In the genomic region with DNA sequence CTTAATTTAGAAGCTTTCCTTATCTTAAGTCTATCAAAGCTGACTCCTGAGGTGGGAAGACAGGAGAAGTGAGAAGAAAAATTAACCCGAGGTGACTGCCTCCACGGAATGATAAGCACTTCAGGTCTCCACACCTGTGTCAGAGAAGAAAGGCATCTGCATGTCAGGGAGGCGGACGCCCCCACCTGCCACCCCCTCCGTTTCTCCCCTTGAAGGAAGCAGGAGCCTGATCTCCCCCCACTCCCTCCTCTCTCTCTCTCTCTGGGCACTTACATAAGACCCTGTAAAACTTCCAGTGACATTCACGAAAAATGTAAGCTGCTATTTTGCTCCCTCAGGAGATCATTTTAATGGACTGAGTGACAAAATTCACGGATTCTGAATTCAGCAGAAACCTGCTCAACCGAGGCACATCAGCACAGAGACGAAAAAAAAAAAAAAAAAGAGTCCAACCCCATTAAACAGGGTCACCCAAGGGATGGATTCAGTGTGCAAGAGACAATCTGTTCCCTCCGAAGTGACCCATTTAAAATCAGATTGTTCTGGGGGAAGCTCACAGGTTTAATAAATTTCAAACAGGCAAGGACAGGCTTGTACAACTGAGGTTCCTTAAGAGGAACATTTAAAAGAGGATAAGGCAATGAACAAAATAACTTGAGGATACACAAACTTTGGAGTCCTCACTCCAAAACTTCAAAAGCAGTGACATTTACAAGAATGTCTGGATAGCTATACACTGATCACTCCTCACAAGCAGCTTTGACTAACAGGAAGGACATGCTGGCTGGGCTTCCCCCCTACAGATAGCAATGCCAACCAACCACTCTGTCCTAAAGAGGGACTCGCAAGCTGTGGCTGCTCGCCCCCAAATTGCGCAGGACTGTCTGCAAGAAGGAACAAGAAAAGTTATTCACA, we compare ENCODE assay signal across 8 cellular contexts. TPM values are rescaled to one million over a fixed set of nuclear protein-coding genes. Genes with fewer than 3 reads are reported as not detected.
DNase-seq lines count a peak whose midpoint lies in the region; ATAC-seq and TF ChIP-seq lines count a peak whose summit lies in the region.

No MANE protein-coding gene starts in this region.

- TF ChIP-seq CTCF in colonic mucosa (IDR thresholded peaks at IDR 0.05): no peak

- H3K36me3 ChIP-seq in colonic mucosa: no peaks in the 10 kb centered on the region

- no peak overlapping the region for H3K27ac ChIP-seq in colonic mucosa

- intact Hi-C loops in colonic mucosa (cut with DNase I): loop anchor here (10.0 kb wide), 1 partner anchor 114 kb away; no protein-coding TSS in a partner anchor

- H3K27me3 ChIP-seq in colonic mucosa: peaks cover 6% of the 10 kb centered on the region
- peaks cover 48% of the 10 kb centered on the region for H3K27me3 ChIP-seq in mononuclear cell (ENCODE audit: insufficient read depth, low read length)

- ATAC-seq in HG02870 (IDR thresholded peaks at IDR 0.05; ENCODE audit: unreplicated experiment): peak; percentile 12
- no peak for ATAC-seq in GM19397 (IDR thresholded peaks at IDR 0.05; ENCODE audit: unreplicated experiment)
- no peak for ATAC-seq in GM21786 (IDR thresholded peaks at IDR 0.05; ENCODE audit: unreplicated experiment)

- H3K4me1 ChIP-seq in colonic mucosa (no peaks in the 10 kb centered on the region), mononuclear cell (ENCODE audit: insufficient read depth, low read length) (peaks cover 22% of the 10 kb centered on the region)

- peak overlapping the region; percentile 69 to 91 for H3K9ac ChIP-seq in colonic mucosa (ENCODE audit: low read depth in 2 of 2, low read length in 2 of 2)

- H3K9me3 ChIP-seq in colonic mucosa (no peaks in the 10 kb centered on the region), mononuclear cell (ENCODE audit: low read depth, low read length) (no peaks in the 10 kb centered on the region)

- H3K4me3 ChIP-seq in colonic mucosa (peak overlapping the region; percentile 53), mononuclear cell (ENCODE audit: low read length) (peak overlapping the region; percentile 32)

- DNase-seq in Ammon's horn (ENCODE audit: low spot score) (peak; percentile 47), colonic mucosa (no peak), dermis blood vessel endothelial cell (no peak), cerebellar nuclear complex (lab: John Stamatoyannopoulos, UW) (no peak)

RNA-seq across cellular contexts. Expression of gene LARGE1, which starts 1.3 kb away (rescaled TPM):
- total RNA-seq in colonic mucosa (10 to 100 TPM; 45.2 to 46.5 TPM), mononuclear cell (3.9 TPM), dermis blood vessel endothelial cell (7.2 and 14.0 TPM in 2 replicates)
